ENCODE assay signal across 30 cellular contexts in the genomic region with DNA sequence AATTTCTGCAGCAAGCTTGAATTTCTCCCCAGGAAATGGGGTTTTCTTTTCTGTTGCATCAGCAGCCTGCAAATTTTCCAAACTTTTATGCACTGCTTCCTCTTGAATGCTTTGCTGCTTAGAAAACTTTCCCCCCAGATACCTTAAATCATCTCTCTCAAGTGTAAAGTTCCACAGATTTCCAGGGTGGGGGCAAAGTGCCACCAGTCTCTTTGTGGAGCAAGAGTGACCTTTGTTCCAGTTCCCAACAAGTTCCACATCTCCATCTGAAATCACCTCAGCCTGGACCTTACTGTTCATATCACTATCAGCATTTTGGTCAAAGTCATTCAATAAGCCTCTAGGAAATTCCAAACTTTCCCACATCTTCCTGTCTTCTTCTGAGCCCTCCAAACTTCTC.
"Had no signal": no experiment of that assay in that cellular context is flagged by ENCODE, and none has a peak within 500 bp of the region (broad histone marks: within the 10 kb centered on the region; RNA-seq: fewer than 3 reads in every experiment).

No MANE protein-coding gene starts in this region.

- H3K9me3 ChIP-seq: breast epithelium, esophagus squamous epithelium, gastrocnemius medialis, pancreas, psoas muscle, sigmoid colon, thyroid gland, upper lobe of left lung had no signal

- H3K4me2 ChIP-seq: hepatocyte had no signal

- H3K27ac ChIP-seq: breast epithelium, epithelial cell of prostate, esophagus squamous epithelium, gastrocnemius medialis, hepatocyte, left ventricle myocardium inferior, pancreas, psoas muscle, sigmoid colon, stomach, thyroid gland, upper lobe of left lung had no signal

- H3K79me2 ChIP-seq: hepatocyte had no signal

- H3K36me3 Mint-ChIP-seq: activated naive CD8-positive, alpha-beta T cell treated with anti-CD3 and anti-CD28 coated beads, Interleukin-2, amount 10 ng/mL, durations not matched to agents 7 days and 5 days; stimulated activated naive B cell treated with anti-CD40 and anti-IgM and Interleukin-4, amounts not matched to agents 10 μg/mL and 1 μg/mL and 100 μg/mL, for 72 hours had no signal

- H2AFZ ChIP-seq: hepatocyte had no signal

- H3K4me3 ChIP-seq: breast epithelium, esophagus squamous epithelium, gastrocnemius medialis, hepatocyte, left ventricle myocardium inferior, pancreas, psoas muscle, sigmoid colon, stomach, thyroid gland, upper lobe of left lung had no signal

- H3K27me3 Mint-ChIP-seq: activated naive CD8-positive, alpha-beta T cell treated with anti-CD3 and anti-CD28 coated beads, Interleukin-2, amount 10 ng/mL, durations not matched to agents 7 days and 5 days; dendritic cell treated with granulocyte-macrophage colony-stimulating factor and Interleukin-4, amounts not matched to agents 40 ng/mL and 50 ng/mL, for 4 days; naive B cell; stimulated activated naive B cell treated with anti-CD40 and anti-IgM and Interleukin-4, amounts not matched to agents 10 μg/mL and 1 μg/mL and 100 μg/mL, for 72 hours had no signal

- H3K4me1 ChIP-seq: breast epithelium, gastrocnemius medialis, left ventricle myocardium inferior, pancreas, psoas muscle, thyroid gland, upper lobe of left lung had no signal

- H3K4me1 Mint-ChIP-seq: activated naive CD8-positive, alpha-beta T cell treated with anti-CD3 and anti-CD28 coated beads, Interleukin-2, amount 10 ng/mL, durations not matched to agents 7 days and 5 days; naive B cell; stimulated activated naive B cell treated with anti-CD40 and anti-IgM and Interleukin-4, amounts not matched to agents 10 μg/mL and 1 μg/mL and 100 μg/mL, for 72 hours had no signal

- ATAC-seq: activated T-cell treated with anti-CD3 and anti-CD28 coated beads, Interleukin-2, amount 50 U/mL, for 72 hours; gastrocnemius medialis; pancreas; psoas muscle; stimulated activated naive B cell treated with anti-CD40 and anti-IgM and Interleukin-4, amounts not matched to agents 10 μg/mL and 1 μg/mL and 100 μg/mL, for 72 hours had no signal

- H3K36me3 ChIP-seq: breast epithelium, esophagus squamous epithelium, gastrocnemius medialis, left ventricle myocardium inferior, pancreas, sigmoid colon, stomach, thyroid gland, upper lobe of left lung had no signal

- DNase-seq: activated CD4-positive, alpha-beta T cell treated with anti-CD3 and anti-CD28 coated beads for 4 hours; activated CD4-positive, alpha-beta T cell treated with anti-CD3 and anti-CD28 coated beads, Interleukin-2, amount 50 U/mL, for 4 hours; activated CD4-positive, CD25-positive, alpha-beta regulatory T cell; activated naive CD4-positive, alpha-beta T cell treated with anti-CD3 and anti-CD28 coated beads for 36 hours; activated naive CD8-positive, alpha-beta T cell treated with anti-CD3 and anti-CD28 coated beads, Interleukin-2, amount 10 ng/mL, durations not matched to agents 7 days and 5 days; activated T-cell treated with anti-CD3 and anti-CD28 coated beads for 4 hours; activated T-cell treated with anti-CD3 and anti-CD28 coated beads, Interleukin-2, amount 50 U/mL, for 72 hours; amniotic stem cell; central memory CD4-positive, alpha-beta T cell; effector CD4-positive, alpha-beta T cell; esophagus squamous epithelium; gastrocnemius medialis; islet precursor cell; left ventricle myocardium inferior; naive B cell; pancreas; psoas muscle; sigmoid colon; small intestine; stimulated activated CD4-positive, alpha-beta T cell treated with anti-CD3 and anti-CD28 coated beads, Interleukin-1b, Interleukin-23, amount 100 ng/mL, for 48 hours; stimulated activated CD4-positive, alpha-beta T cell treated with anti-CD3 and anti-CD28 coated beads, Interleukin-4, amount 100 ng/mL, for 4 hours; stimulated activated naive B cell treated with anti-CD40 and anti-IgM and Interleukin-4, amounts not matched to agents 10 μg/mL and 1 μg/mL and 100 μg/mL, for 72 hours; stomach; thyroid gland; upper lobe of left lung had no signal

- H3K27ac Mint-ChIP-seq: activated naive CD4-positive, alpha-beta T cell treated with anti-CD3 and anti-CD28 coated beads for 36 hours; activated naive CD8-positive, alpha-beta T cell treated with anti-CD3 and anti-CD28 coated beads, Interleukin-2, amount 10 ng/mL, durations not matched to agents 7 days and 5 days; activated T-cell treated with anti-CD3 and anti-CD28 coated beads, Interleukin-2, amount 50 U/mL, for 72 hours; dendritic cell treated with granulocyte-macrophage colony-stimulating factor and Interleukin-4, amounts not matched to agents 40 ng/mL and 50 ng/mL, for 4 days; mesothelial cell of epicardium; naive B cell; stimulated activated naive B cell treated with anti-CD40 and anti-IgM and Interleukin-4, amounts not matched to agents 10 μg/mL and 1 μg/mL and 100 μg/mL, for 72 hours had no signal

- H3K4me3 Mint-ChIP-seq: activated naive CD4-positive, alpha-beta T cell treated with anti-CD3 and anti-CD28 coated beads for 36 hours; activated naive CD8-positive, alpha-beta T cell treated with anti-CD3 and anti-CD28 coated beads, Interleukin-2, amount 10 ng/mL, durations not matched to agents 7 days and 5 days; activated T-cell treated with anti-CD3 and anti-CD28 coated beads, Interleukin-2, amount 50 U/mL, for 72 hours; dendritic cell treated with granulocyte-macrophage colony-stimulating factor and Interleukin-4, amounts not matched to agents 40 ng/mL and 50 ng/mL, for 4 days; mesothelial cell of epicardium; naive B cell; stimulated activated naive B cell treated with anti-CD40 and anti-IgM and Interleukin-4, amounts not matched to agents 10 μg/mL and 1 μg/mL and 100 μg/mL, for 72 hours had no signal

- H3K27me3 ChIP-seq: breast epithelium, esophagus squamous epithelium, gastrocnemius medialis, hepatocyte, pancreas, sigmoid colon, stomach, thyroid gland, upper lobe of left lung had no signal

- H3K9me3 Mint-ChIP-seq: activated naive CD8-positive, alpha-beta T cell treated with anti-CD3 and anti-CD28 coated beads, Interleukin-2, amount 10 ng/mL, durations not matched to agents 7 days and 5 days had no signal
